Comparison of ENCODE assay signal across 1 cellular context in genomic region chr3:38177175-38177574, GRCh38.
TF ChIP-seq lines count a peak whose summit lies in the region.

No MANE protein-coding gene starts in this region.

TF ChIP-seq in GM23338, 12 proteins besides CTCF, POLR2A, EP300 and RAD21:
- no peak for TF ChIP-seq ZNF331 (CRISPR knock-in tag; IDR thresholded peaks at IDR 0.05; ENCODE audit: low read depth)
- TF ChIP-seq, protein P1, sequence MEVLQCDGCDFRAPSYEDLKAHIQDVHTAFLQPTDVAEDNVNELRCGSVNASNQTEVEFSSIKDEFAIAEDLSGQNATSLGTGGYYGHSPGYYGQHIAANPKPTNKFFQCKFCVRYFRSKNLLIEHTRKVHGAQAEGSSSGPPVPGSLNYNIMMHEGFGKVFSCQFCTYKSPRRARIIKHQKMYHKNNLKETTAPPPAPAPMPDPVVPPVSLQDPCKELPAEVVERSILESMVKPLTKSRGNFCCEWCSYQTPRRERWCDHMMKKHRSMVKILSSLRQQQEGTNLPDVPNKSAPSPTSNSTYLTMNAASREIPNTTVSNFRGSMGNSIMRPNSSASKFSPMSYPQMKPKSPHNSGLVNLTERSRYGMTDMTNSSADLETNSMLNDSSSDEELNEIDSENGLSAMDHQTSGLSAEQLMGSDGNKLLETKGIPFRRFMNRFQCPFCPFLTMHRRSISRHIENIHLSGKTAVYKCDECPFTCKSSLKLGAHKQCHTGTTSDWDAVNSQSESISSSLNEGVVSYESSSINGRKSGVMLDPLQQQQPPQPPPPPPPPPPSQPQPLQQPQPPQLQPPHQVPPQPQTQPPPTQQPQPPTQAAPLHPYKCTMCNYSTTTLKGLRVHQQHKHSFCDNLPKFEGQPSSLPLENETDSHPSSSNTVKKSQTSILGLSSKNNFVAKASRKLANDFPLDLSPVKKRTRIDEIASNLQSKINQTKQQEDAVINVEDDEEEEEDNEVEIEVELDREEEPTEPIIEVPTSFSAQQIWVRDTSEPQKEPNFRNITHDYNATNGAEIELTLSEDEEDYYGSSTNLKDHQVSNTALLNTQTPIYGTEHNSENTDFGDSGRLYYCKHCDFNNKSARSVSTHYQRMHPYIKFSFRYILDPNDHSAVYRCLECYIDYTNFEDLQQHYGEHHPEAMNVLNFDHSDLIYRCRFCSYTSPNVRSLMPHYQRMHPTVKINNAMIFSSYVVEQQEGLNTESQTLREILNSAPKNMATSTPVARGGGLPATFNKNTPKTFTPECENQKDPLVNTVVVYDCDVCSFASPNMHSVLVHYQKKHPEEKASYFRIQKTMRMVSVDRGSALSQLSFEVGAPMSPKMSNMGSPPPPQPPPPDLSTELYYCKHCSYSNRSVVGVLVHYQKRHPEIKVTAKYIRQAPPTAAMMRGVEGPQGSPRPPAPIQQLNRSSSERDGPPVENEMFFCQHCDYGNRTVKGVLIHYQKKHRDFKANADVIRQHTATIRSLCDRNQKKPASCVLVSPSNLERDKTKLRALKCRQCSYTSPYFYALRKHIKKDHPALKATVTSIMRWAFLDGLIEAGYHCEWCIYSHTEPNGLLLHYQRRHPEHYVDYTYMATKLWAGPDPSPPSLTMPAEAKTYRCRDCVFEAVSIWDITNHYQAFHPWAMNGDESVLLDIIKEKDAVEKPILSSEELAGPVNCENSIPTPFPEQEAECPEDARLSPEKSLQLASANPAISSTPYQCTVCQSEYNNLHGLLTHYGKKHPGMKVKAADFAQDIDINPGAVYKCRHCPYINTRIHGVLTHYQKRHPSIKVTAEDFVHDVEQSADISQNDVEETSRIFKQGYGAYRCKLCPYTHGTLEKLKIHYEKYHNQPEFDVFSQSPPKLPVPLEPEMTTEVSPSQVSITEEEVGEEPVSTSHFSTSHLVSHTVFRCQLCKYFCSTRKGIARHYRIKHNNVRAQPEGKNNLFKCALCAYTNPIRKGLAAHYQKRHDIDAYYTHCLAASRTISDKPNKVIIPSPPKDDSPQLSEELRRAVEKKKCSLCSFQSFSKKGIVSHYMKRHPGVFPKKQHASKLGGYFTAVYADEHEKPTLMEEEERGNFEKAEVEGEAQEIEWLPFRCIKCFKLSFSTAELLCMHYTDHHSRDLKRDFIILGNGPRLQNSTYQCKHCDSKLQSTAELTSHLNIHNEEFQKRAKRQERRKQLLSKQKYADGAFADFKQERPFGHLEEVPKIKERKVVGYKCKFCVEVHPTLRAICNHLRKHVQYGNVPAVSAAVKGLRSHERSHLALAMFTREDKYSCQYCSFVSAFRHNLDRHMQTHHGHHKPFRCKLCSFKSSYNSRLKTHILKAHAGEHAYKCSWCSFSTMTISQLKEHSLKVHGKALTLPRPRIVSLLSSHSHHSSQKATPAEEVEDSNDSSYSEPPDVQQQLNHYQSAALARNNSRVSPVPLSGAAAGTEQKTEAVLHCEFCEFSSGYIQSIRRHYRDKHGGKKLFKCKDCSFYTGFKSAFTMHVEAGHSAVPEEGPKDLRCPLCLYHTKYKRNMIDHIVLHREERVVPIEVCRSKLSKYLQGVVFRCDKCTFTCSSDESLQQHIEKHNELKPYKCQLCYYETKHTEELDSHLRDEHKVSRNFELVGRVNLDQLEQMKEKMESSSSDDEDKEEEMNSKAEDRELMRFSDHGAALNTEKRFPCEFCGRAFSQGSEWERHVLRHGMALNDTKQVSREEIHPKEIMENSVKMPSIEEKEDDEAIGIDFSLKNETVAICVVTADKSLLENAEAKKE (CRISPR knock-in tag; IDR thresholded peaks at IDR 0.05): no peak
- no peak for TF ChIP-seq EZH2phosphoT487 (IDR thresholded peaks at IDR 0.05; ENCODE audit: unreplicated experiment)
- TF ChIP-seq CREB1 (CRISPR knock-in tag; IDR thresholded peaks at IDR 0.05; ENCODE audit: low read depth): no peak
- TF ChIP-seq JUNB (IDR thresholded peaks at IDR 0.05; ENCODE audit: unreplicated experiment): no peak
- TF ChIP-seq STAT1 (IDR thresholded peaks at IDR 0.05; ENCODE audit: unreplicated experiment): no peak
- TF ChIP-seq NANOG (IDR thresholded peaks at IDR 0.05; ENCODE audit: borderline replicate concordance): no peak
- TF ChIP-seq EZH2 (IDR thresholded peaks at IDR 0.05; ENCODE audit: low read depth, unreplicated experiment): no peak
- no peak for TF ChIP-seq ZNF114 (CRISPR knock-in tag; IDR thresholded peaks at IDR 0.05)
- TF ChIP-seq, protein P2, sequence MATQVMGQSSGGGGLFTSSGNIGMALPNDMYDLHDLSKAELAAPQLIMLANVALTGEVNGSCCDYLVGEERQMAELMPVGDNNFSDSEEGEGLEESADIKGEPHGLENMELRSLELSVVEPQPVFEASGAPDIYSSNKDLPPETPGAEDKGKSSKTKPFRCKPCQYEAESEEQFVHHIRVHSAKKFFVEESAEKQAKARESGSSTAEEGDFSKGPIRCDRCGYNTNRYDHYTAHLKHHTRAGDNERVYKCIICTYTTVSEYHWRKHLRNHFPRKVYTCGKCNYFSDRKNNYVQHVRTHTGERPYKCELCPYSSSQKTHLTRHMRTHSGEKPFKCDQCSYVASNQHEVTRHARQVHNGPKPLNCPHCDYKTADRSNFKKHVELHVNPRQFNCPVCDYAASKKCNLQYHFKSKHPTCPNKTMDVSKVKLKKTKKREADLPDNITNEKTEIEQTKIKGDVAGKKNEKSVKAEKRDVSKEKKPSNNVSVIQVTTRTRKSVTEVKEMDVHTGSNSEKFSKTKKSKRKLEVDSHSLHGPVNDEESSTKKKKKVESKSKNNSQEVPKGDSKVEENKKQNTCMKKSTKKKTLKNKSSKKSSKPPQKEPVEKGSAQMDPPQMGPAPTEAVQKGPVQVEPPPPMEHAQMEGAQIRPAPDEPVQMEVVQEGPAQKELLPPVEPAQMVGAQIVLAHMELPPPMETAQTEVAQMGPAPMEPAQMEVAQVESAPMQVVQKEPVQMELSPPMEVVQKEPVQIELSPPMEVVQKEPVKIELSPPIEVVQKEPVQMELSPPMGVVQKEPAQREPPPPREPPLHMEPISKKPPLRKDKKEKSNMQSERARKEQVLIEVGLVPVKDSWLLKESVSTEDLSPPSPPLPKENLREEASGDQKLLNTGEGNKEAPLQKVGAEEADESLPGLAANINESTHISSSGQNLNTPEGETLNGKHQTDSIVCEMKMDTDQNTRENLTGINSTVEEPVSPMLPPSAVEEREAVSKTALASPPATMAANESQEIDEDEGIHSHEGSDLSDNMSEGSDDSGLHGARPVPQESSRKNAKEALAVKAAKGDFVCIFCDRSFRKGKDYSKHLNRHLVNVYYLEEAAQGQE (IDR thresholded peaks at IDR 0.05; ENCODE audit: unreplicated experiment): no peak
- TF ChIP-seq, protein P3, sequence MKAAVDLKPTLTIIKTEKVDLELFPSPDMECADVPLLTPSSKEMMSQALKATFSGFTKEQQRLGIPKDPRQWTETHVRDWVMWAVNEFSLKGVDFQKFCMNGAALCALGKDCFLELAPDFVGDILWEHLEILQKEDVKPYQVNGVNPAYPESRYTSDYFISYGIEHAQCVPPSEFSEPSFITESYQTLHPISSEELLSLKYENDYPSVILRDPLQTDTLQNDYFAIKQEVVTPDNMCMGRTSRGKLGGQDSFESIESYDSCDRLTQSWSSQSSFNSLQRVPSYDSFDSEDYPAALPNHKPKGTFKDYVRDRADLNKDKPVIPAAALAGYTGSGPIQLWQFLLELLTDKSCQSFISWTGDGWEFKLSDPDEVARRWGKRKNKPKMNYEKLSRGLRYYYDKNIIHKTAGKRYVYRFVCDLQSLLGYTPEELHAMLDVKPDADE (IDR thresholded peaks at IDR 0.05): no peak
- no peak for TF ChIP-seq POLR2AphosphoS5 (IDR thresholded peaks at IDR 0.05; ENCODE audit: low read depth)
